Comparison of ENCODE assay signal across 22 cellular contexts in genomic region chr17:80885922-80886582, GRCh38.
DNase-seq lines count a peak whose midpoint lies in the region; ATAC-seq lines count a peak whose summit lies in the region.
"Had no signal": no experiment of that assay in that cellular context is flagged by ENCODE, and none has a peak within 500 bp of the region (broad histone marks: within the 10 kb centered on the region; RNA-seq: fewer than 3 reads in every experiment).

No MANE protein-coding gene starts in this region.

- no peak for ATAC-seq in activated naive CD4-positive, alpha-beta T cell treated with anti-CD3 and anti-CD28 coated beads, Interleukin-2, amount 50 U/mL, for 72 hours
- no peak for ATAC-seq in stimulated activated effector memory CD8-positive, alpha-beta T cell treated with anti-CD3 and anti-CD28 coated beads, Interleukin-12 subunit alpha, Interleukin-12 subunit beta, amount 100 ng/mL, for 72 hours
- no peak for ATAC-seq in GM19328 (IDR thresholded peaks at IDR 0.05; ENCODE audit: unreplicated experiment)
- ATAC-seq: foreskin keratinocyte, SK-N-SH treated with all-trans-retinoic acid at 6 μM for 48 hours had no signal

- no peaks in the 10 kb centered on the region for H3K27me3 ChIP-seq in Karpas-422 (ENCODE audit: low read length)
- H3K27me3 ChIP-seq: foreskin keratinocyte, MG63, Peyer's patch, vagina had no signal

- H3K4me1 Mint-ChIP-seq in activated naive CD4-positive, alpha-beta T cell treated with anti-CD3 and anti-CD28 coated beads for 36 hours (ENCODE audit: low read depth) = peaks cover 25% of the 10 kb centered on the region
- H3K4me1 Mint-ChIP-seq in stimulated activated effector memory CD8-positive, alpha-beta T cell treated with anti-CD3 and anti-CD28 coated beads, Interleukin-12 subunit alpha, Interleukin-12 subunit beta, amount 100 ng/mL, for 72 hours = peaks cover 48% of the 10 kb centered on the region

- H3K27ac Mint-ChIP-seq in activated naive CD4-positive, alpha-beta T cell treated with anti-CD3 and anti-CD28 coated beads, Interleukin-2, amount 50 U/mL, for 72 hours = peak overlapping the region; percentile 29 to 98
- H3K27ac Mint-ChIP-seq in activated naive CD4-positive, alpha-beta T cell treated with anti-CD3 and anti-CD28 coated beads for 36 hours = no peak overlapping the region
- peak overlapping the region; percentile 50 for H3K27ac Mint-ChIP-seq in stimulated activated effector memory CD8-positive, alpha-beta T cell treated with anti-CD3 and anti-CD28 coated beads, Interleukin-12 subunit alpha, Interleukin-12 subunit beta, amount 100 ng/mL, for 72 hours
- H3K27ac Mint-ChIP-seq: nephron had no signal

- H2AFZ ChIP-seq in Karpas-422 (ENCODE audit: low read length) = peak overlapping the region; percentile 63

- H3K4me1 ChIP-seq in Karpas-422 (ENCODE audit: low read length) = peaks cover 13% of the 10 kb centered on the region
- H3K4me1 ChIP-seq: Peyer's patch, prostate gland had no signal

- peaks cover 30 to 76% of the 10 kb centered on the region in 2 donors for H3K36me3 Mint-ChIP-seq in activated naive CD4-positive, alpha-beta T cell treated with anti-CD3 and anti-CD28 coated beads, Interleukin-2, amount 50 U/mL, for 72 hours
- peaks cover 39% of the 10 kb centered on the region for H3K36me3 Mint-ChIP-seq in activated naive CD4-positive, alpha-beta T cell treated with anti-CD3 and anti-CD28 coated beads for 36 hours (ENCODE audit: low read depth)
- H3K36me3 Mint-ChIP-seq in stimulated activated effector memory CD8-positive, alpha-beta T cell treated with anti-CD3 and anti-CD28 coated beads, Interleukin-12 subunit alpha, Interleukin-12 subunit beta, amount 100 ng/mL, for 72 hours = peaks cover 64% of the 10 kb centered on the region

- H3K9ac ChIP-seq in Karpas-422 (ENCODE audit: low read length) = peak overlapping the region; percentile 53

- no peak for DNase-seq in activated naive CD4-positive, alpha-beta T cell treated with anti-CD3 and anti-CD28 coated beads, Interleukin-2, amount 50 U/mL, for 72 hours (ENCODE audit: low spot score in 2 of 2)
- no peak for DNase-seq in activated naive CD4-positive, alpha-beta T cell treated with anti-CD3 and anti-CD28 coated beads for 36 hours
- DNase-seq in Karpas-422 = peak; percentile 56
- peak; percentile 9 for DNase-seq in iPS-NIHi11 (ENCODE audit: low spot score)
- DNase-seq in stimulated activated effector memory CD8-positive, alpha-beta T cell treated with anti-CD3 and anti-CD28 coated beads, Interleukin-12 subunit alpha, Interleukin-12 subunit beta, amount 100 ng/mL, for 72 hours (ENCODE audit: low spot score in 2 of 2) = no peak
- DNase-seq in NCI-H2227 treated with DMSO at 0.1 percent for 48 hours (lab: John Stamatoyannopoulos, UW) = no peak
- no peak for DNase-seq in NCI-H2081 treated with DMSO at 0.1 percent for 48 hours (lab: John Stamatoyannopoulos, UW)
- DNase-seq: activated CD4-positive, alpha-beta T cell treated with anti-CD3 and anti-CD28 coated beads for 48 hours; activated naive CD8-positive, alpha-beta T cell treated with anti-CD3 and anti-CD28 coated beads, Interleukin-2, amount 10 ng/mL, durations not matched to agents 7 days and 5 days; foreskin keratinocyte; hippocampal formation; MG63 had no signal

- H3K9me2 ChIP-seq in Karpas-422 (replicated peaks; ENCODE audit: insufficient read depth, low read length) = no peaks in the 10 kb centered on the region

- intact Hi-C loops in activated naive CD4-positive, alpha-beta T cell treated with anti-CD3 and anti-CD28 coated beads for 36 hours (cut with micrococcal nuclease) = no loop called here

- peak overlapping the region; percentile 50 for H3K4me2 ChIP-seq in Karpas-422 (ENCODE audit: low read depth, low read length, poor library complexity, severe bottlenecking)
- H3K4me2 ChIP-seq: smooth muscle cell had no signal

- no peaks in the 10 kb centered on the region for H3K9me3 ChIP-seq in Karpas-422 (ENCODE audit: low read length)
- H3K9me3 ChIP-seq: MG63, Peyer's patch, prostate gland, vagina had no signal

- H3K27ac ChIP-seq in Karpas-422 (ENCODE audit: low read length) = peak overlapping the region; percentile 76
- H3K27ac ChIP-seq: epithelial cell of prostate, foreskin keratinocyte, HL-60, Peyer's patch, prostate gland, vagina had no signal

- no peaks in the 10 kb centered on the region for H3K9me3 Mint-ChIP-seq in activated naive CD4-positive, alpha-beta T cell treated with anti-CD3 and anti-CD28 coated beads, Interleukin-2, amount 50 U/mL, for 72 hours
- no peaks in the 10 kb centered on the region for H3K9me3 Mint-ChIP-seq in activated naive CD4-positive, alpha-beta T cell treated with anti-CD3 and anti-CD28 coated beads for 36 hours
- H3K9me3 Mint-ChIP-seq in stimulated activated effector memory CD8-positive, alpha-beta T cell treated with anti-CD3 and anti-CD28 coated beads, Interleukin-12 subunit alpha, Interleukin-12 subunit beta, amount 100 ng/mL, for 72 hours = no peaks in the 10 kb centered on the region
- H3K9me3 Mint-ChIP-seq: activated naive CD8-positive, alpha-beta T cell treated with anti-CD3 and anti-CD28 coated beads, Interleukin-2, amount 10 ng/mL, durations not matched to agents 7 days and 5 days; CD8-positive, alpha-beta memory T cell; nephron had no signal

- CTCF ChIA-PET in activated naive CD4-positive, alpha-beta T cell treated with anti-CD3 and anti-CD28 coated beads for 36 hours (lab: Charles Lee) = interaction anchor here (1.0 kb wide), 1 partner anchor 53 kb away, joined by 3 read pairs; no protein-coding TSS in a partner anchor

- H4K20me1 ChIP-seq in Karpas-422 (ENCODE audit: insufficient read depth, low read depth, low read length) = no peaks in the 10 kb centered on the region

- no peak overlapping the region for H3K4me3 Mint-ChIP-seq in activated naive CD4-positive, alpha-beta T cell treated with anti-CD3 and anti-CD28 coated beads for 36 hours
- no peak overlapping the region for H3K4me3 Mint-ChIP-seq in stimulated activated effector memory CD8-positive, alpha-beta T cell treated with anti-CD3 and anti-CD28 coated beads, Interleukin-12 subunit alpha, Interleukin-12 subunit beta, amount 100 ng/mL, for 72 hours
- H3K4me3 Mint-ChIP-seq: activated naive CD8-positive, alpha-beta T cell treated with anti-CD3 and anti-CD28 coated beads, Interleukin-2, amount 10 ng/mL, durations not matched to agents 7 days and 5 days; CD8-positive, alpha-beta memory T cell; nephron had no signal

- no peaks in the 10 kb centered on the region for H3K27me3 Mint-ChIP-seq in activated naive CD4-positive, alpha-beta T cell treated with anti-CD3 and anti-CD28 coated beads for 36 hours (ENCODE audit: low read depth)
- H3K27me3 Mint-ChIP-seq: activated naive CD8-positive, alpha-beta T cell treated with anti-CD3 and anti-CD28 coated beads, Interleukin-2, amount 10 ng/mL, durations not matched to agents 7 days and 5 days had no signal

- H3K4me3 ChIP-seq in Karpas-422 (ENCODE audit: low read length) = no peak overlapping the region
- H3K4me3 ChIP-seq: MG63, Peyer's patch, prostate gland, smooth muscle cell, vagina had no signal

- H3K79me2 ChIP-seq in Karpas-422 (ENCODE audit: low read length) = no peaks in the 10 kb centered on the region

- no peaks in the 10 kb centered on the region for H3K36me3 ChIP-seq in Karpas-422 (ENCODE audit: insufficient read depth, low read length)
- H3K36me3 ChIP-seq: prostate gland had no signal

Comparison
In these comparisons a context has a peak if more than half of its experiments do, and no peak if none do; other contexts are left out.
1. DNase-seq: peak in Karpas-422 (single experiment) and iPS-NIHi11 (single experiment); none in activated naive CD4-positive, alpha-beta T cell treated with anti-CD3 and anti-CD28 coated beads, Interleukin-2, amount 50 U/mL, for 72 hours (0 of 2), activated naive CD4-positive, alpha-beta T cell treated with anti-CD3 and anti-CD28 coated beads for 36 hours (single experiment), stimulated activated effector memory CD8-positive, alpha-beta T cell treated with anti-CD3 and anti-CD28 coated beads, Interleukin-12 subunit alpha, Interleukin-12 subunit beta, amount 100 ng/mL, for 72 hours (0 of 2), NCI-H2227 treated with DMSO at 0.1 percent for 48 hours (single experiment) and NCI-H2081 treated with DMSO at 0.1 percent for 48 hours (single experiment).